Comparison of ENCODE assay signal across 1 cellular context in genomic region chr19:5700455-5701092, GRCh38.
TF ChIP-seq lines count a peak whose summit lies in the region.

No MANE protein-coding gene starts in this region.

TF ChIP-seq in HepG2, 621 proteins besides CTCF, POLR2A, EP300 and RAD21:
- TF ChIP-seq HDAC6 (IDR thresholded peaks at IDR 0.05; ENCODE audit: low read depth, low read length) = no peak
- no peak for TF ChIP-seq MTF1 (CRISPR knock-in tag; IDR thresholded peaks at IDR 0.05)
- peak; percentile 58 for TF ChIP-seq AGO2 (optimal IDR thresholded peaks at IDR 0.05; ENCODE audit: low read depth, low read length)
- no peak for TF ChIP-seq RBAK (CRISPR knock-in tag; IDR thresholded peaks at IDR 0.05)
- TF ChIP-seq, protein P1, sequence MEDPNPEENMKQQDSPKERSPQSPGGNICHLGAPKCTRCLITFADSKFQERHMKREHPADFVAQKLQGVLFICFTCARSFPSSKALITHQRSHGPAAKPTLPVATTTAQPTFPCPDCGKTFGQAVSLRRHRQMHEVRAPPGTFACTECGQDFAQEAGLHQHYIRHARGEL (CRISPR knock-in tag; IDR thresholded peaks at IDR 0.05) = no peak
- no peak for TF ChIP-seq HDAC1 (CRISPR knock-in tag; IDR thresholded peaks at IDR 0.05)
- no peak for TF ChIP-seq ATM (IDR thresholded peaks at IDR 0.05; ENCODE audit: borderline replicate concordance)
- TF ChIP-seq FOXJ3 (CRISPR knock-in tag; IDR thresholded peaks at IDR 0.05; ENCODE audit: borderline replicate concordance) = no peak
- no peak for TF ChIP-seq KAT8 (CRISPR knock-in tag; IDR thresholded peaks at IDR 0.05)
